14 cellular contexts compared by ENCODE assay signal in the genomic region with DNA sequence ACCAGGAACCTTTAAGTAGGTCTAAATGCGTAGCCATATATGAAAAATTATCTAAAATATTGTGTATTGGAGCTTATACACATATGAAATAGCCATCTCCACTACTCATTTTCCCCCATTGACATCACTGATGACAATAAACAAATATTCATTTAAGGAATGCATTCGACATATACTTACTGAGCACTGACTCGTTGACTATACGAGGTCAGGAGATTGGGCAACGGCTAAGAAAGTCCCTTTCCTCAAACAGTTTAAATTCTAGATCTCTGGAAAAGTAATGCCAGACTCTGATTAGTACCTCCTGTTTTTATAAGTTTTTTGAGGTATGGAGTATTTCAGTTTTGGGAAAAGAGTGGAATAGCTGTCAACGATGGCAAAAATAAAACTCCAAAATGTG.
A peak's percentile ranks its signal among the peaks of the same experiment; 100 is the strongest.
DNase-seq lines count a peak whose midpoint lies in the region; TF ChIP-seq lines count a peak whose summit lies in the region.
"Had no signal": no experiment of that assay in that cellular context is flagged by ENCODE, and none has a peak within 500 bp of the region (broad histone marks: within the 10 kb centered on the region; RNA-seq: fewer than 3 reads in every experiment).

No MANE protein-coding gene starts in this region.

- no peak for TF ChIP-seq POLR2A in breast epithelium (IDR thresholded peaks at IDR 0.05)

- H3K9me3 Mint-ChIP-seq in MCF 10A (ENCODE audit: unreplicated experiment), result no peaks in the 10 kb centered on the region
- H3K9me3 Mint-ChIP-seq: H9 had no signal

- no peaks in the 10 kb centered on the region for H3K36me3 Mint-ChIP-seq in MCF 10A (ENCODE audit: insufficient read depth, unreplicated experiment)

- CTCF ChIA-PET in MCF 10A (lab: Yijun Ruan, JAX), result interaction anchor here (1.0 kb wide), 2 partner anchors 137 to 295 kb away, joined by 3 read pairs; no protein-coding TSS in a partner anchor

- POLR2A ChIA-PET in MCF 10A (lab: Yijun Ruan, JAX), result interaction anchor here (0.7 kb wide), 1 partner anchor 1353 kb away, joined by 3 read pairs; no protein-coding TSS in a partner anchor

- H3K9me3 ChIP-seq in breast epithelium (no peaks in the 10 kb centered on the region), SJCRH30 (replicated peaks) (no peaks in the 10 kb centered on the region)
- H3K9me3 ChIP-seq in effector memory CD4-positive, alpha-beta T cell (ENCODE audit: control insufficient read depth, low read length), result no peaks in the 10 kb centered on the region

- no peaks in the 10 kb centered on the region for H3K27me3 Mint-ChIP-seq in MCF 10A (ENCODE audit: insufficient read depth, unreplicated experiment)

- no peaks in the 10 kb centered on the region for H3K4me1 ChIP-seq in breast epithelium
- H3K4me1 ChIP-seq in SJCRH30, result no peaks in the 10 kb centered on the region
- H3K4me1 ChIP-seq in effector memory CD4-positive, alpha-beta T cell (ENCODE audit: control insufficient read depth, insufficient read depth, low read length, poor library complexity, severe bottlenecking), result no peaks in the 10 kb centered on the region

- H3K27me3 ChIP-seq in breast epithelium (no peaks in the 10 kb centered on the region), SJCRH30 (no peaks in the 10 kb centered on the region)
- H3K27me3 ChIP-seq in effector memory CD4-positive, alpha-beta T cell (replicated peaks; ENCODE audit: control insufficient read depth, insufficient read depth, low read length, poor library complexity, severe bottlenecking), result no peaks in the 10 kb centered on the region
- H3K27me3 ChIP-seq: BLaER1 had no signal

- TF ChIP-seq CTCF in MCF 10A (IDR thresholded peaks at IDR 0.05; ENCODE audit: unreplicated experiment) (no peak), breast epithelium (IDR thresholded peaks at IDR 0.05) (no peak), cardiac fibroblast (IDR thresholded peaks at IDR 0.05; ENCODE audit: low read depth, low read length) (no peak)

- H3K27ac ChIP-seq in breast epithelium (no peak overlapping the region), SJCRH30 (no peak overlapping the region)
- H3K27ac ChIP-seq in effector memory CD4-positive, alpha-beta T cell (ENCODE audit: insufficient read depth, low read length, poor library complexity, severe bottlenecking), result no peak overlapping the region
- H3K27ac ChIP-seq: 22Rv1 had no signal

- H3K4me3 Mint-ChIP-seq in MCF 10A (ENCODE audit: unreplicated experiment), result no peak overlapping the region
- H3K4me3 Mint-ChIP-seq: H9 had no signal

- H3K4me3 ChIP-seq in breast epithelium (no peak overlapping the region), cardiac fibroblast (replicated peaks in 1 of 2; ENCODE audit: low read depth in 2 of 2, low read length in 2 of 2) (no peak overlapping the region), SJCRH30 (no peak overlapping the region)
- no peak overlapping the region for H3K4me3 ChIP-seq in effector memory CD4-positive, alpha-beta T cell (ENCODE audit: insufficient read depth, low read depth, low read length, poor library complexity, severe bottlenecking)
- H3K4me3 ChIP-seq: BLaER1 had no signal

- peak; percentile 3 for DNase-seq in MCF 10A (ENCODE audit: unreplicated experiment)
- DNase-seq in breast epithelium (ENCODE audit: low spot score in 2 of 2), result no peak
- peak; percentile 3 to 22 for DNase-seq in cardiac fibroblast (ENCODE audit: low read depth in 2 of 2)
- peak; percentile 8 for DNase-seq in fibroblast of peridontal ligament (ENCODE audit: extremely low read depth)
- no peak for DNase-seq in RKO (ENCODE audit: low spot score)
- DNase-seq in SJCRH30, result no peak
- DNase-seq in effector memory CD4-positive, alpha-beta T cell, result no peak
- DNase-seq in activated naive CD4-positive, alpha-beta T cell treated with anti-CD3 and anti-CD28 coated beads, Interleukin-2, amount 50 U/mL, for 16 hours, result no peak
- DNase-seq: AML-193, DMS53, GOT3, H9 had no signal

- H3K36me3 ChIP-seq in breast epithelium (no peaks in the 10 kb centered on the region), SJCRH30 (no peaks in the 10 kb centered on the region)
- H3K36me3 ChIP-seq in effector memory CD4-positive, alpha-beta T cell (ENCODE audit: control insufficient read depth, insufficient read depth, low read length), result no peaks in the 10 kb centered on the region
- H3K36me3 ChIP-seq: BLaER1 had no signal

- H3K27ac Mint-ChIP-seq in MCF 10A (ENCODE audit: low read depth, unreplicated experiment), result no peak overlapping the region
- H3K27ac Mint-ChIP-seq: H9 had no signal

- no TSS peak for BruUV-seq in MCF 10A (replicated peaks; lab: Mats Ljungman, UMichigan)

- no peaks in the 10 kb centered on the region for H3K4me1 Mint-ChIP-seq in MCF 10A (ENCODE audit: insufficient read depth, unreplicated experiment)
- H3K4me1 Mint-ChIP-seq: H9 had no signal

- intact Hi-C loops in MCF 10A (cut with micrococcal nuclease) (loop anchor here (10.0 kb wide), 1 partner anchor 494 kb away; no protein-coding TSS in a partner anchor), breast epithelium (cut with DNase I; ENCODE audit: low total_unique reads) (no loop called here)

Comparison
In these comparisons a context has a peak if more than half of its experiments do, and no peak if none do; other contexts are left out.
1. DNase-seq: peak in MCF 10A (single experiment), cardiac fibroblast (2 of 2) and fibroblast of peridontal ligament (single experiment); none in breast epithelium (0 of 2), RKO (single experiment), SJCRH30 (0 of 2), effector memory CD4-positive, alpha-beta T cell (0 of 3) and activated naive CD4-positive, alpha-beta T cell treated with anti-CD3 and anti-CD28 coated beads, Interleukin-2, amount 50 U/mL, for 16 hours (single experiment).